11 cellular contexts compared by ENCODE assay signal in genomic region chr7:28986723-28987122, GRCh38. TPM values are rescaled to one million over a fixed set of nuclear protein-coding genes. Genes with fewer than 3 reads are reported as not detected.
A peak's percentile ranks its signal among the peaks of the same experiment; 100 is the strongest.
DNase-seq lines count a peak whose midpoint lies in the region; ATAC-seq, FAIRE-seq and TF ChIP-seq lines count a peak whose summit lies in the region.
"Had no signal": no experiment of that assay in that cellular context is flagged by ENCODE, and none has a peak within 500 bp of the region (broad histone marks: within the 10 kb centered on the region; RNA-seq: fewer than 3 reads in every experiment).

No MANE protein-coding gene starts in this region.

- H4K20me1 ChIP-seq in keratinocyte (ENCODE audit: control insufficient read depth, extremely low read depth, insufficient read depth, low read length): no peaks in the 10 kb centered on the region

- H3K27me3 Mint-ChIP-seq in MCF 10A (ENCODE audit: insufficient read depth, unreplicated experiment): no peaks in the 10 kb centered on the region

- no peaks in the 10 kb centered on the region for H3K9me3 ChIP-seq in keratinocyte (ENCODE audit: control insufficient read depth, low read depth, low read length)
- no peaks in the 10 kb centered on the region for H3K9me3 ChIP-seq in skeletal muscle tissue (ENCODE audit: control insufficient read depth in 3 of 3, low read length in 3 of 3)

- no peaks in the 10 kb centered on the region for H3K79me2 ChIP-seq in keratinocyte (ENCODE audit: control insufficient read depth, insufficient read depth, low read length)

- H3K4me1 ChIP-seq in keratinocyte (ENCODE audit: control insufficient read depth, extremely low read depth, insufficient read depth, low read length) (peaks cover 45% of the 10 kb centered on the region), skeletal muscle tissue (ENCODE audit: control insufficient read depth in 3 of 3, insufficient read depth in 3 of 3, low read length in 3 of 3) (peaks cover 28 to 41% (median 35%) of the 10 kb centered on the region in 3 donors)

- ATAC-seq in HG03432 (IDR thresholded peaks at IDR 0.05; ENCODE audit: unreplicated experiment): no peak
- no peak for ATAC-seq in HG03439 (IDR thresholded peaks at IDR 0.05; ENCODE audit: unreplicated experiment)

- dilution Hi-C loops in keratinocyte (cut with MboI; ENCODE audit: extremely low pct_ligation_motif_present, low sequenced_read_pairs): no loop called here

- no TSS peak for BruUV-seq in MCF 10A (replicated peaks; lab: Mats Ljungman, UMichigan)

- H3K4me3 Mint-ChIP-seq in MCF 10A (ENCODE audit: unreplicated experiment): peak overlapping the region; percentile 22
- H3K4me3 Mint-ChIP-seq: activated naive CD8-positive, alpha-beta T cell; WTC11 had no signal

- intact Hi-C loops in MCF 10A (cut with micrococcal nuclease): no loop called here

- peak overlapping the region; percentile 78 for H3K27ac Mint-ChIP-seq in MCF 10A (ENCODE audit: low read depth, unreplicated experiment)
- H3K27ac Mint-ChIP-seq: activated naive CD8-positive, alpha-beta T cell had no signal

- H3K4me3 ChIP-seq in keratinocyte (ENCODE audit: control insufficient read depth in 2 of 3, extremely low read depth in 1 of 3, insufficient read depth in 2 of 3, low read depth in 1 of 3, low read length in 3 of 3): no peak overlapping the region
- H3K4me3 ChIP-seq in skeletal muscle tissue (ENCODE audit: low read length in 3 of 3): no peak overlapping the region

- no peak overlapping the region for H3K27ac ChIP-seq in keratinocyte (ENCODE audit: control insufficient read depth, insufficient read depth, low read length)
- H3K27ac ChIP-seq in skeletal muscle tissue (ENCODE audit: low read depth, low read length): peak overlapping the region; percentile 5

- no peaks in the 10 kb centered on the region for H3K36me3 Mint-ChIP-seq in MCF 10A (ENCODE audit: insufficient read depth, unreplicated experiment)
- H3K36me3 Mint-ChIP-seq: activated naive CD8-positive, alpha-beta T cell; WTC11 had no signal

- DNase-seq in H4 (ENCODE audit: low spot score) (peak; percentile 36), MCF 10A (ENCODE audit: unreplicated experiment) (peak; percentile 82), keratinocyte (ENCODE audit: low read depth, low spot score) (no peak), COR-L47 (lab: John Stamatoyannopoulos, UW) (no peak)
- DNase-seq in stimulated activated naive CD4-positive, alpha-beta T cell (lab: John Stamatoyannopoulos, UW): no peak
- DNase-seq: DMS53 had no signal

- H3K4me2 ChIP-seq in keratinocyte (ENCODE audit: control insufficient read depth, extremely low read depth, insufficient read depth, low read depth, low read length): peak overlapping the region; percentile 60

- no peak overlapping the region for H3K9ac ChIP-seq in keratinocyte (ENCODE audit: control insufficient read depth, extremely low read depth, insufficient read depth, low read length)
- H3K9ac ChIP-seq in skeletal muscle tissue (ENCODE audit: low read depth in 1 of 3, low read length in 3 of 3): no peak overlapping the region

- peaks cover 14% of the 10 kb centered on the region for H3K9me3 Mint-ChIP-seq in MCF 10A (ENCODE audit: unreplicated experiment)
- H3K9me3 Mint-ChIP-seq: WTC11 had no signal

- POLR2A ChIA-PET in MCF 10A (lab: Yijun Ruan, JAX): interaction anchor here (2.0 kb wide), 1 partner anchor 60 kb away, joined by 5 read pairs; no protein-coding TSS in a partner anchor

- H3K9me1 ChIP-seq in keratinocyte (ENCODE audit: control insufficient read depth, extremely low read depth, insufficient read depth, low read length): no peaks in the 10 kb centered on the region

- CTCF ChIA-PET in MCF 10A (lab: Yijun Ruan, JAX): interaction anchor here (0.6 to 1.3 kb wide), 5 partner anchors 11 to 646 kb away, joined by 3 to 5 read pairs (median 3); no protein-coding TSS in a partner anchor

- peaks cover 58% of the 10 kb centered on the region for H3K4me1 Mint-ChIP-seq in MCF 10A (ENCODE audit: insufficient read depth, unreplicated experiment)

- H2AFZ ChIP-seq in keratinocyte (ENCODE audit: control insufficient read depth, low read length): no peak overlapping the region

- no peak for FAIRE-seq in keratinocyte (lab: Jason Lieb, UNC)

- TF ChIP-seq CTCF in MCF 10A (IDR thresholded peaks at IDR 0.05; ENCODE audit: unreplicated experiment): no peak
- TF ChIP-seq CTCF in keratinocyte (optimal IDR thresholded peaks at IDR 0.05 in 1 of 3, IDR thresholded peaks at IDR 0.05 in 1 of 3, conservative IDR thresholded peaks at IDR 0.05 in 1 of 3; ENCODE audit: extremely low read depth in 1 of 3, insufficient read depth in 2 of 3, low read length in 3 of 3): no peak

- H3K27me3 ChIP-seq in keratinocyte (ENCODE audit: control insufficient read depth, extremely low read depth, insufficient read depth, low read length) (no peaks in the 10 kb centered on the region), skeletal muscle tissue (ENCODE audit: control insufficient read depth in 3 of 3, insufficient read depth in 3 of 3, low read length in 3 of 3) (no peaks in the 10 kb centered on the region)

- no peaks in the 10 kb centered on the region for H3K36me3 ChIP-seq in keratinocyte (ENCODE audit: control insufficient read depth in 2 of 2, extremely low read depth in 1 of 2, insufficient read depth in 2 of 2, low read length in 2 of 2)
- no peaks in the 10 kb centered on the region for H3K36me3 ChIP-seq in skeletal muscle tissue (ENCODE audit: control insufficient read depth in 3 of 3, insufficient read depth in 3 of 3, low read length in 3 of 3)

RNA-seq across cellular contexts. Expression of gene TRIL, which starts 28.6 kb away (rescaled TPM):
- total RNA-seq in H4 (2014; rRNA removed; shearing (Covaris generic)): not detected in 2 replicates
- total RNA-seq in MCF 10A (2022) (not detected in 2 replicates), skeletal muscle tissue (15.1 TPM)
- 0.01 to 0.03 TPM in 2 of 3 replicates, not detected in the other for polyA plus RNA-seq in keratinocyte
- polyA plus RNA-seq in keratinocyte (2011; ENCODE audit: low read depth): not detected
- not detected in 2 replicates for polyA plus RNA-seq in keratinocyte (2011; cell fraction: cytosol; rRNA removed)
- polyA plus RNA-seq in keratinocyte (2011; cell fraction: nucleus; rRNA removed): not detected in 2 replicates
- polyA plus RNA-seq in keratinocyte (2012; ENCODE audit: low replicate concordance): not detected in 2 replicates
- polyA minus RNA-seq in keratinocyte: 0.03 TPM in 1 of 3 replicates, not detected in the others
- not detected for polyA minus RNA-seq in keratinocyte (2011; cell fraction: cytosol; rRNA and poly(A)+ RNA removed)
- polyA minus RNA-seq in keratinocyte (2011; cell fraction: nucleus; rRNA and poly(A)+ RNA removed): not detected in 2 replicates

Comparison
In these comparisons a context has a peak if more than half of its experiments do, and no peak if none do; other contexts are left out.
1. DNase-seq: peak in H4 (single experiment) and MCF 10A (single experiment); none in keratinocyte (single experiment), stimulated activated naive CD4-positive, alpha-beta T cell (0 of 6) and COR-L47 (single experiment).
2. RNA of gene TRIL, which starts 28.6 kb away (total RNA-seq): 15.1 TPM in skeletal muscle tissue (single experiment); not detected in MCF 10A and not detected in H4; every median in the first group is over 10 times any median in the second.